8 cellular contexts compared by ENCODE assay signal in the genomic region with DNA sequence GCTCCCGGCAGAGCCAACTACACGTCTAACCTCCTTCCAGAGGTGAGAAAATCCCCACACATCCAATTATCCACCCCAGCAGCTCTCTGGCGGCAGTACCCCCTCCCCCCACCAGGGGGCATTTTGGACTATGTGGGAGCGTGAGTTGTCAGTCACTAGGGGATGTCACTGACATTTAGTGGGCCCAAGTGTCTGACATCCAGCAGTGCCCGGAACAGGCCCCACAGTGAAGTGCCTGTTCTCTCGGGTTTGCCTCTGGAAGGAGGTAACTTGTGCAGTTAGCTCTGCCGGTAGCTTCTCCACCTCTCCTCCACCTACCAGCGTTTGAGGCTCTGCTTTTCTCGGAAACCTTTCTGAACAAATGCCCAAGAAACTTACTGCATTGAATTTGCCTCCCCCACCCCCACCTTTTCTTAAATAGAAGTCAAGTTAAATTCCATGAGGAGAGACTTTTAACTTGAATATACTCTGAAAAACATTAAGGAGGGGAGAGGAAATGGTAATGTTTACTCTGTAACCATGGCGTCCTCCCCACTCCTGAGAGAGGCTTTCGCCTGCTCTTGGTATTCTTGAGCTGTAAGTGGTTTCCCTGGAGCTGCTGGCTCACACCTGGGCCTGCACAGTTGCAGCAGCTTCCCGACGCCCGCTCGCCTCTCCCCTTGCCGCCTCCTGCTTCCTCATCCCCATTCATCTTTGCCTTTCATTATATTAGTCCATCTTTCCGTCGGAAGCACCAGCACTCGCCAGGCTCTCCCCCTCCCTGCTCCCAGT.
DNase-seq lines count a peak whose midpoint lies in the region; ATAC-seq and TF ChIP-seq lines count a peak whose summit lies in the region.

No MANE protein-coding gene starts in this region.

- ATAC-seq in Right ventricle myocardium superior (ENCODE audit: poor library complexity) (peak; percentile 78), HG03457 (IDR thresholded peaks at IDR 0.05; ENCODE audit: unreplicated experiment) (no peak), GM19351 (IDR thresholded peaks at IDR 0.05; ENCODE audit: unreplicated experiment) (no peak)

- no peaks in the 10 kb centered on the region for H3K4me1 ChIP-seq in SJCRH30

- TF ChIP-seq CTCF in LNCAP (IDR thresholded peaks at IDR 0.05) = peak; percentile 92

- DNase-seq in DMS153 (lab: John Stamatoyannopoulos, UW) = peak; percentile 81
- DNase-seq in SJCRH30 = peak; percentile 58 to 76
- DNase-seq in activated naive CD4-positive, alpha-beta T cell treated with Interleukin-2 at 50 U/mL for 16 hours = peak; percentile 75
- DNase-seq in Right ventricle myocardium superior = peak; percentile 84
- peak; percentile 40 for DNase-seq in putamen (ENCODE audit: low spot score)

- H3K27ac ChIP-seq in SJCRH30 = no peak overlapping the region

- no peaks in the 10 kb centered on the region for H3K27me3 ChIP-seq in SJCRH30

- no peak overlapping the region for H3K4me3 ChIP-seq in SJCRH30

- no peaks in the 10 kb centered on the region for H3K9me3 ChIP-seq in SJCRH30 (replicated peaks)

- intact Hi-C loops in Right ventricle myocardium superior (cut with DNase I) = loop anchor here (5.0 kb wide), 1 partner anchor 217 kb away; no protein-coding TSS in a partner anchor

- no peaks in the 10 kb centered on the region for H3K36me3 ChIP-seq in SJCRH30
